Comparison of ENCODE assay signal across 8 cellular contexts in the genomic region with DNA sequence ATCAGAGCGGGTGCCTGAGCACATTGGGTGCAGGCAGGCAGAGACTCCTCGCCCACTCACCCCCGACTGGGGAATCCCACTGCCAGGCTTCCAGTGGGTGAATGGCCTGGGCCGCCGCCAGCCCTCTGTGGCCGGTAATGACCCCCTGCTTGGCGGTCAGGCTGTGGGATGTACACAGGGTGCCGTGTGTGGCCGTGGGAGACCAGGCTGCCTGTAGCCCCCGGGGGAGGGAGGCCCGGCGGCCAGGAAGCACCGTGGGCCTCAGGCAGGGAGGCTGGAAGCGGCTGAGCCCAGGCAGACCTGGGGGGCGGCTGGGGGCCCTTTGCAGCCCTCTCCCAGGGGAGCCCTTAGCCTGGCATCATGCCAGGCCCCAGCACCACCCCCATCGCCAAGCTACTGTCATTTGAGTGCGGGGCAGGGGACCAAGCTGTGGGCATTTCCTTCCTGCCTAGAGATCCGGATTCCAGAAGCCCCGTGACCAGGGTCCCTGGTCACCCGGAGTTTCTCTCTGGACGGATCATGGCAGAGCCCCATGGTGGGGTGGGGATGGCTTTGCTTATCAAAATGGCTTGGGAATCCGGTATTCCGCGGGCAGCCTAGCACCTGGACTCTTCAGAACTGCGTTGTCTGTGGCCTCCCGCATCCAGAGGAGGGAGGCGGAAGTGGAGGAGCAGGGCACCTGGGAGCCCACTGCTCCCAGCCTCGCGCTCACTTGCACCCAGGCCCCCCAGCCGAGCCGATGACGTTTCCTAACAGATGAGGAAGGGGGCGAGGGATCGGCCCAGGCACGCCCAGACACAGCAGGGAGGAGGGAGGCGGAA. TPM values are rescaled to one million over a fixed set of nuclear protein-coding genes. Genes with fewer than 3 reads are reported as not detected.
A peak's percentile ranks its signal among the peaks of the same experiment; 100 is the strongest.
DNase-seq lines count a peak whose midpoint lies in the region; ATAC-seq, FAIRE-seq and TF ChIP-seq lines count a peak whose summit lies in the region.

No MANE protein-coding gene starts in this region.

- peak overlapping the region; percentile 86 for H3K4me3 Mint-ChIP-seq in activated CD8-positive, alpha-beta T cell treated with anti-CD3 and anti-CD28 coated beads, Interleukin-2, amount 10 ng/mL, durations not matched to agents 7 days and 5 days

- POLR2A ChIA-PET in activated CD8-positive, alpha-beta T cell treated with anti-CD3 and anti-CD28 coated beads, Interleukin-2, amount 10 ng/mL, durations not matched to agents 7 days and 5 days (lab: Charles Lee) = interaction anchor here (0.7 to 2.1 kb wide), 2 partner anchors 11 to 74 kb away, joined by 3 to 12 read pairs; a partner anchor contains a TSS

- H3K9me3 ChIP-seq in muscle layer of duodenum (ENCODE audit: control insufficient read depth in 1 of 2, low read length in 2 of 2) = no peaks in the 10 kb centered on the region

- H3K4me3 ChIP-seq in AG09309 (ENCODE audit: control insufficient read depth, low read depth, low read length) (peak overlapping the region; percentile 95), muscle layer of duodenum (ENCODE audit: low read depth in 1 of 2, low read length in 2 of 2) (peak overlapping the region; percentile 73 to 84)

- H3K4me1 ChIP-seq in muscle layer of duodenum (ENCODE audit: control insufficient read depth in 1 of 2, insufficient read depth in 2 of 2, low read length in 2 of 2) = peaks cover 0 to 41% of the 10 kb centered on the region in 2 donors

- H3K36me3 ChIP-seq in muscle layer of duodenum (ENCODE audit: control insufficient read depth in 1 of 2, insufficient read depth in 2 of 2, low read length in 2 of 2) = no peaks in the 10 kb centered on the region

- peak overlapping the region; percentile 89 for H3K27ac Mint-ChIP-seq in activated CD8-positive, alpha-beta T cell treated with anti-CD3 and anti-CD28 coated beads, Interleukin-2, amount 10 ng/mL, durations not matched to agents 7 days and 5 days

- H3K27me3 Mint-ChIP-seq in activated CD8-positive, alpha-beta T cell treated with anti-CD3 and anti-CD28 coated beads, Interleukin-2, amount 10 ng/mL, durations not matched to agents 7 days and 5 days (ENCODE audit: low read depth) = no peaks in the 10 kb centered on the region

- TF ChIP-seq CTCF in AG09309 (IDR thresholded peaks at IDR 0.05; ENCODE audit: control insufficient read depth, insufficient read depth, low read depth, low read length, missing control alignments) = no peak

- CTCF ChIA-PET in activated CD8-positive, alpha-beta T cell treated with anti-CD3 and anti-CD28 coated beads, Interleukin-2, amount 10 ng/mL, durations not matched to agents 7 days and 5 days (lab: Charles Lee) = interaction anchor here (0.7 kb wide), 1 partner anchor 77 kb away, joined by 3 read pairs; no protein-coding TSS in a partner anchor

- peak; percentile 24 for ATAC-seq in activated CD8-positive, alpha-beta T cell treated with anti-CD3 and anti-CD28 coated beads, Interleukin-2, amount 10 ng/mL, durations not matched to agents 7 days and 5 days
- no peak for ATAC-seq in HG03469 (IDR thresholded peaks at IDR 0.05; ENCODE audit: unreplicated experiment)

- no peaks in the 10 kb centered on the region for H3K27me3 ChIP-seq in muscle layer of duodenum (ENCODE audit: low read depth, low read length)

- H3K4me1 Mint-ChIP-seq in activated CD8-positive, alpha-beta T cell treated with anti-CD3 and anti-CD28 coated beads, Interleukin-2, amount 10 ng/mL, durations not matched to agents 7 days and 5 days (ENCODE audit: low read depth) = peaks cover 20% of the 10 kb centered on the region

- no peaks in the 10 kb centered on the region for H3K9me3 Mint-ChIP-seq in activated CD8-positive, alpha-beta T cell treated with anti-CD3 and anti-CD28 coated beads, Interleukin-2, amount 10 ng/mL, durations not matched to agents 7 days and 5 days (ENCODE audit: insufficient read depth)

- peak overlapping the region; percentile 82 for H3K27ac ChIP-seq in epithelial cell of prostate
- peak overlapping the region; percentile 84 for H3K27ac ChIP-seq in muscle layer of duodenum (ENCODE audit: low read length)
- peak overlapping the region; percentile 69 for H3K27ac ChIP-seq in substantia nigra (ENCODE audit: low read depth, low read length, poor library complexity, severe bottlenecking)

- DNase-seq in AG09309 (ENCODE audit: low read depth) (peak; percentile 31), GM19239 (ENCODE audit: insufficient read length, low spot score) (peak; percentile 62), NCI-H345 (lab: John Stamatoyannopoulos, UW) (peak; percentile 89), epithelial cell of prostate (ENCODE audit: low read depth, low spot score) (no peak), substantia nigra (lab: John Stamatoyannopoulos, UW) (peak in 30 of 49 donors; percentile 20 to 88 (median 46))
- peak; percentile 62 for DNase-seq in activated CD8-positive, alpha-beta T cell treated with anti-CD3 and anti-CD28 coated beads, Interleukin-2, amount 10 ng/mL, durations not matched to agents 7 days and 5 days

- peak; percentile 52 for FAIRE-seq in GM19239 (lab: Jason Lieb, UNC)

- H3K36me3 Mint-ChIP-seq in activated CD8-positive, alpha-beta T cell treated with anti-CD3 and anti-CD28 coated beads, Interleukin-2, amount 10 ng/mL, durations not matched to agents 7 days and 5 days (ENCODE audit: low read depth) = no peaks in the 10 kb centered on the region

RNA-seq across cellular contexts. Expression of a gene that starts 1.1 kb away (rescaled TPM):
- total RNA-seq in activated CD8-positive, alpha-beta T cell treated with anti-CD3 and anti-CD28 coated beads, Interleukin-2, amount 10 ng/mL, durations not matched to agents 7 days and 5 days = 10 to 100 TPM; 37.0 to 37.7 TPM

RNA-seq across cellular contexts. Expression of a gene that starts 55.1 kb away (rescaled TPM):
- not detected for total RNA-seq in activated CD8-positive, alpha-beta T cell treated with anti-CD3 and anti-CD28 coated beads, Interleukin-2, amount 10 ng/mL, durations not matched to agents 7 days and 5 days
